8 cellular contexts compared by ENCODE assay signal in the genomic region with DNA sequence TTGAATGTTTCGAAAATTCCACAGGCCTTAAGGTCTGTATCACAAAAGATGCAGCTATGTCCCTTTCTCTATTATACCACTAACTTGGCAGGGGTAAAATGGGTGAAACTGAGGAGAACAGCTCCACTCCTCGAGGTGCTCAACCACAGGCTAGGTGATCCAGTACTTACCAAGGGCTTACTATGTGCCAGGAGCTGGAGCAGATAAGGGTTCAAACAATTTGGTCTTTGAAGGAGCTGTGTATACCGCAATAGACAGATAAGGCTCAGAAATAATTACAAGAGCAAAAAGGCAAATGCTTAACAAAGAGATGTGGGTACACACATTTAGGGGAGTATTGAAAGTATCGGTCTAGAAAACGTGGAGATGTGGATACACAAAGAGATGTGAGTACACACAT. TPM values are rescaled to one million over a fixed set of nuclear protein-coding genes. Genes with fewer than 3 reads are reported as not detected.
DNase-seq lines count a peak whose midpoint lies in the region; ATAC-seq and TF ChIP-seq lines count a peak whose summit lies in the region.

No MANE protein-coding gene starts in this region.

- H3K4me1 Mint-ChIP-seq in activated naive CD8-positive, alpha-beta T cell treated with anti-CD3 and anti-CD28 coated beads, Interleukin-2, amount 50 U/mL, for 24 hours, result peaks cover 49% of the 10 kb centered on the region

- no peaks in the 10 kb centered on the region for H3K9me3 ChIP-seq in heart right ventricle
- no peaks in the 10 kb centered on the region for H3K9me3 ChIP-seq in lower lobe of right lung

- ATAC-seq in heart right ventricle (no peak), lower lobe of right lung (no peak), HG02938 (IDR thresholded peaks at IDR 0.05; ENCODE audit: unreplicated experiment) (no peak)
- no peak for ATAC-seq in activated naive CD8-positive, alpha-beta T cell treated with anti-CD3 and anti-CD28 coated beads, Interleukin-2, amount 50 U/mL, for 24 hours

- H3K27me3 ChIP-seq in heart right ventricle (no peaks in the 10 kb centered on the region), lower lobe of right lung (ENCODE audit: low read depth) (no peaks in the 10 kb centered on the region)

- DNase-seq in heart right ventricle (no peak), cardiac septum (ENCODE audit: low spot score) (no peak), lower lobe of right lung (no peak), NCI-H1930 (lab: John Stamatoyannopoulos, UW) (no peak)
- no peak for DNase-seq in activated naive CD8-positive, alpha-beta T cell treated with anti-CD3 and anti-CD28 coated beads, Interleukin-2, amount 50 U/mL, for 24 hours
- no peak for DNase-seq in activated CD4-positive, alpha-beta T cell treated with anti-CD3 and anti-CD28 coated beads, Interleukin-2, amount 50 U/mL, for 48 hours

- TF ChIP-seq CTCF in heart right ventricle (IDR thresholded peaks at IDR 0.05) (no peak), lower lobe of right lung (IDR thresholded peaks at IDR 0.05) (no peak)

- H3K27ac Mint-ChIP-seq in activated naive CD8-positive, alpha-beta T cell treated with anti-CD3 and anti-CD28 coated beads, Interleukin-2, amount 50 U/mL, for 24 hours, result peak overlapping the region; percentile 82

- no peaks in the 10 kb centered on the region for H3K27me3 Mint-ChIP-seq in activated naive CD8-positive, alpha-beta T cell treated with anti-CD3 and anti-CD28 coated beads, Interleukin-2, amount 50 U/mL, for 24 hours

- peak overlapping the region; percentile 91 for H3K4me3 Mint-ChIP-seq in activated naive CD8-positive, alpha-beta T cell treated with anti-CD3 and anti-CD28 coated beads, Interleukin-2, amount 50 U/mL, for 24 hours

- H3K36me3 Mint-ChIP-seq in activated naive CD8-positive, alpha-beta T cell treated with anti-CD3 and anti-CD28 coated beads, Interleukin-2, amount 50 U/mL, for 24 hours (ENCODE audit: low read depth), result peaks cover 35% of the 10 kb centered on the region

- H3K27ac ChIP-seq in heart right ventricle, result peak overlapping the region in 5 of 10 donors; percentile 89 to 96 (median 92)
- peak overlapping the region; percentile 85 for H3K27ac ChIP-seq in lower lobe of right lung
- no peak overlapping the region for H3K27ac ChIP-seq in urinary bladder (ENCODE audit: low read depth)

- WGBS in heart right ventricle, 2 donors, result 59 to 66% methylated on average over 5 of the region's 5 CpGs
- 56% methylated on average over 5 of the region's 5 CpGs for WGBS in urinary bladder

- H3K9me3 Mint-ChIP-seq in activated naive CD8-positive, alpha-beta T cell treated with anti-CD3 and anti-CD28 coated beads, Interleukin-2, amount 50 U/mL, for 24 hours, result no peaks in the 10 kb centered on the region

- H3K4me3 ChIP-seq in heart right ventricle (peak overlapping the region in 7 of 10 donors; percentile 66 to 90 (median 76)), lower lobe of right lung (peak overlapping the region; percentile 88), urinary bladder (ENCODE audit: low read depth, low read length) (peak overlapping the region; percentile 96)

- intact Hi-C loops in heart right ventricle (cut with DNase I) (no loop called here), cardiac septum (cut with DNase I) (loop anchor here (5.0 kb wide), 1 partner anchor 48 kb away; no protein-coding TSS in a partner anchor), lower lobe of right lung (cut with DNase I) (no loop called here)

- H3K4me1 ChIP-seq in heart right ventricle, result peaks cover 3 to 59% (median 22%) of the 10 kb centered on the region in 9 donors
- peaks cover 36% of the 10 kb centered on the region for H3K4me1 ChIP-seq in lower lobe of right lung
- no peaks in the 10 kb centered on the region for H3K4me1 ChIP-seq in urinary bladder (ENCODE audit: insufficient read depth)

- H3K36me3 ChIP-seq in heart right ventricle (peaks cover 0 to 44% (median 7%) of the 10 kb centered on the region in 9 donors), lower lobe of right lung (peaks cover 42% of the 10 kb centered on the region), urinary bladder (ENCODE audit: insufficient read depth) (no peaks in the 10 kb centered on the region)

RNA-seq across cellular contexts. Expression of a gene that starts 1.5 kb away (rescaled TPM):
- total RNA-seq in heart right ventricle (10 to 100 TPM; 22.1 to 41.8 (median 28.9) TPM), cardiac septum (43.9 TPM), lower lobe of right lung (106 TPM), urinary bladder (85.7 TPM)
- polyA plus RNA-seq in heart right ventricle (10 to 100 TPM; 34.1 to 36.3 TPM), urinary bladder (55.0 TPM)
